Comparison of ENCODE assay signal across 26 cellular contexts in genomic region chr6:159086033-159086618, GRCh38. TPM values are rescaled to one million over a fixed set of nuclear protein-coding genes. Genes with fewer than 3 reads are reported as not detected.
DNase-seq lines count a peak whose midpoint lies in the region; ATAC-seq and TF ChIP-seq lines count a peak whose summit lies in the region.
"Had no signal": no experiment of that assay in that cellular context is flagged by ENCODE, and none has a peak within 500 bp of the region (broad histone marks: within the 10 kb centered on the region; RNA-seq: fewer than 3 reads in every experiment).

No MANE protein-coding gene starts in this region.

- H4K20me1 ChIP-seq in DND-41 (ENCODE audit: insufficient read depth, low read length), result no peaks in the 10 kb centered on the region

- no peak overlapping the region for H3K27ac Mint-ChIP-seq in activated T-helper 17 cell treated with anti-CD3 and anti-CD28 coated beads, Interleukin-2, amount 50 U/mL, for 72 hours
- peak overlapping the region in 1 of 9 donors; percentile 45 for H3K27ac Mint-ChIP-seq in naive thymus-derived CD4-positive, alpha-beta T cell
- H3K27ac Mint-ChIP-seq: HFFc6; nephron progenitor cell; T-helper 2 cell treated with Interferon-gamma antibody and Interleukin-4, amounts not matched to agents 5 μg/mL and 100 μg/mL, for 36 hours had no signal

- no peak overlapping the region for H3K4me2 ChIP-seq in DND-41 (ENCODE audit: insufficient read depth, low read length)
- H3K4me2 ChIP-seq: SK-N-SH had no signal

- H3K4me1 ChIP-seq in DND-41 (ENCODE audit: insufficient read depth, low read length), result no peaks in the 10 kb centered on the region
- H3K4me1 ChIP-seq in naive thymus-derived CD4-positive, alpha-beta T cell (ENCODE audit: control insufficient read depth in 2 of 2, insufficient read depth in 2 of 2, low read length in 2 of 2), result no peaks in the 10 kb centered on the region
- H3K4me1 ChIP-seq: body of pancreas, thyroid gland had no signal

- H3K27ac ChIP-seq in DND-41 (ENCODE audit: low read length), result no peak overlapping the region
- no peak overlapping the region for H3K27ac ChIP-seq in naive thymus-derived CD4-positive, alpha-beta T cell (ENCODE audit: low read depth, low read length)
- H3K27ac ChIP-seq: body of pancreas, esophagus squamous epithelium, ovary, spleen, thyroid gland had no signal

- no peaks in the 10 kb centered on the region for H3K9me3 ChIP-seq in DND-41 (ENCODE audit: insufficient read depth, low read length, severe bottlenecking)
- H3K9me3 ChIP-seq in naive thymus-derived CD4-positive, alpha-beta T cell (ENCODE audit: control insufficient read depth in 2 of 3, low read length in 3 of 3), result no peaks in the 10 kb centered on the region
- H3K9me3 ChIP-seq: body of pancreas, esophagus squamous epithelium, ovary, SK-N-SH, spleen, thyroid gland had no signal

- H3K36me3 ChIP-seq in DND-41 (ENCODE audit: insufficient read depth, low read length), result no peaks in the 10 kb centered on the region
- no peaks in the 10 kb centered on the region for H3K36me3 ChIP-seq in naive thymus-derived CD4-positive, alpha-beta T cell (ENCODE audit: control insufficient read depth in 2 of 3, insufficient read depth in 3 of 3, low read length in 3 of 3)
- H3K36me3 ChIP-seq: esophagus squamous epithelium, ovary, spleen, thyroid gland had no signal

- no peak for DNase-seq in DND-41
- peak; percentile 55 for DNase-seq in OCI-M1 (lab: John Stamatoyannopoulos, UW)
- peak; percentile 47 for DNase-seq in myocyte (ENCODE audit: low read depth)
- DNase-seq in cardiac septum (ENCODE audit: low spot score), result no peak
- no peak for DNase-seq in G401 (ENCODE audit: low spot score)
- no peak for DNase-seq in naive thymus-derived CD4-positive, alpha-beta T cell
- DNase-seq: activated CD4-positive, alpha-beta memory T cell treated with anti-CD3 and anti-CD28 coated beads for 36 hours; activated CD4-positive, CD25-positive, alpha-beta regulatory T cell; body of pancreas; esophagus squamous epithelium; HFFc6; left ventricle myocardium superior; NCI-H2081; NCI-H82; nephron progenitor cell; ovary; SK-N-SH; spleen; stimulated activated CD4-positive, alpha-beta T cell treated with anti-CD3 and anti-CD28 coated beads, Interleukin-4, amount 100 ng/mL, for 1 hour; stimulated activated naive CD4-positive, alpha-beta T cell; thyroid gland had no signal

- TF ChIP-seq CTCF in DND-41 (IDR thresholded peaks at IDR 0.05; ENCODE audit: borderline replicate concordance, extremely low read depth, low read length, poor library complexity, severe bottlenecking), result no peak

- H3K9me3 Mint-ChIP-seq in activated T-helper 17 cell treated with anti-CD3 and anti-CD28 coated beads, Interleukin-2, amount 50 U/mL, for 72 hours, result no peaks in the 10 kb centered on the region
- peaks cover 0 to 2% (median 0%) of the 10 kb centered on the region in 11 donors for H3K9me3 Mint-ChIP-seq in naive thymus-derived CD4-positive, alpha-beta T cell
- H3K9me3 Mint-ChIP-seq: activated CD4-positive, alpha-beta memory T cell treated with anti-CD3 and anti-CD28 coated beads for 36 hours; HFFc6; nephron progenitor cell; T-helper 2 cell treated with Interferon-gamma antibody and Interleukin-4, amounts not matched to agents 5 μg/mL and 100 μg/mL, for 36 hours had no signal

- no peaks in the 10 kb centered on the region for H3K27me3 Mint-ChIP-seq in activated T-helper 17 cell treated with anti-CD3 and anti-CD28 coated beads, Interleukin-2, amount 50 U/mL, for 72 hours
- peaks cover 0 to 5% (median 0%) of the 10 kb centered on the region in 5 donors for H3K27me3 Mint-ChIP-seq in naive thymus-derived CD4-positive, alpha-beta T cell
- H3K27me3 Mint-ChIP-seq: activated CD4-positive, alpha-beta memory T cell treated with anti-CD3 and anti-CD28 coated beads for 36 hours had no signal

- no peaks in the 10 kb centered on the region for H3K27me3 ChIP-seq in DND-41 (ENCODE audit: insufficient read depth, low read length, poor library complexity)
- H3K27me3 ChIP-seq in naive thymus-derived CD4-positive, alpha-beta T cell (ENCODE audit: control insufficient read depth in 2 of 2, insufficient read depth in 2 of 2, low read length in 2 of 2), result no peaks in the 10 kb centered on the region
- H3K27me3 ChIP-seq: body of pancreas, esophagus squamous epithelium, ovary, spleen, thyroid gland had no signal

- POLR2A ChIA-PET in naive thymus-derived CD4-positive, alpha-beta T cell (lab: Charles Lee), result interaction anchor here (1.4 to 1.7 kb wide), 2 partner anchors 8 to 41 kb away, joined by 3 to 7 read pairs; partner anchors contain the start of gene TAGAP

- no peak overlapping the region for H3K4me3 Mint-ChIP-seq in activated T-helper 17 cell treated with anti-CD3 and anti-CD28 coated beads, Interleukin-2, amount 50 U/mL, for 72 hours
- no peak overlapping the region for H3K4me3 Mint-ChIP-seq in naive thymus-derived CD4-positive, alpha-beta T cell
- H3K4me3 Mint-ChIP-seq: activated CD4-positive, alpha-beta memory T cell treated with anti-CD3 and anti-CD28 coated beads for 36 hours; HFFc6; nephron progenitor cell; T-helper 2 cell treated with Interferon-gamma antibody and Interleukin-4, amounts not matched to agents 5 μg/mL and 100 μg/mL, for 36 hours had no signal

- in situ Hi-C loops in G401 (cut with HindIII; ENCODE audit: low sequenced_read_pairs), result no loop called here

- H3K9ac ChIP-seq in DND-41 (ENCODE audit: low read depth, low read length), result no peak overlapping the region
- H3K9ac ChIP-seq: SK-N-SH had no signal

- no peaks in the 10 kb centered on the region for H3K36me3 Mint-ChIP-seq in activated T-helper 17 cell treated with anti-CD3 and anti-CD28 coated beads, Interleukin-2, amount 50 U/mL, for 72 hours (ENCODE audit: low read depth)
- peaks cover 0 to 17% (median 0%) of the 10 kb centered on the region in 5 donors for H3K36me3 Mint-ChIP-seq in naive thymus-derived CD4-positive, alpha-beta T cell

- peak overlapping the region; percentile 30 for H2AFZ ChIP-seq in DND-41 (ENCODE audit: low read depth, low read length)

- CTCF ChIA-PET in naive thymus-derived CD4-positive, alpha-beta T cell (lab: Charles Lee), result no interaction called here

- no peaks in the 10 kb centered on the region for H3K79me2 ChIP-seq in DND-41 (ENCODE audit: insufficient read depth, low read length)

- H3K4me1 Mint-ChIP-seq in activated T-helper 17 cell treated with anti-CD3 and anti-CD28 coated beads, Interleukin-2, amount 50 U/mL, for 72 hours, result peaks cover 13% of the 10 kb centered on the region
- H3K4me1 Mint-ChIP-seq in naive thymus-derived CD4-positive, alpha-beta T cell, result peaks cover 0 to 5% (median 2%) of the 10 kb centered on the region in 7 donors

- H3K4me3 ChIP-seq in DND-41 (ENCODE audit: low read depth in 1 of 2, low read length in 2 of 2), result no peak overlapping the region
- H3K4me3 ChIP-seq in naive thymus-derived CD4-positive, alpha-beta T cell (ENCODE audit: low read length), result no peak overlapping the region
- H3K4me3 ChIP-seq: body of pancreas, esophagus squamous epithelium, ovary, spleen, thyroid gland had no signal

- intact Hi-C loops in cardiac septum (cut with DNase I), result no loop called here
- intact Hi-C loops in naive thymus-derived CD4-positive, alpha-beta T cell (cut with micrococcal nuclease), result no loop called here

- ATAC-seq in DND-41 (ENCODE audit: insufficient read depth, low read depth) (no peak), GM21423 (IDR thresholded peaks at IDR 0.05; ENCODE audit: unreplicated experiment) (no peak)
- ATAC-seq in activated T-helper 17 cell treated with anti-CD3 and anti-CD28 coated beads, Interleukin-2, amount 50 U/mL, for 72 hours (replicated peaks), result peak; percentile 53
- no peak for ATAC-seq in naive thymus-derived CD4-positive, alpha-beta T cell
- ATAC-seq: body of pancreas, left ventricle myocardium superior had no signal

RNA-seq across cellular contexts. Expression of gene TAGAP, which starts 41.3 kb away (rescaled TPM):
- 10 to 100 TPM; 11.7 to 80.7 TPM for total RNA-seq in activated T-helper 17 cell treated with anti-CD3 and anti-CD28 coated beads, Interleukin-2, amount 50 U/mL, for 72 hours
- 0.05 and 0.10 TPM in 2 replicates for total RNA-seq in myocyte
- 0.16 TPM for polyA plus RNA-seq in myocyte (2012)
- 0.75 TPM for total RNA-seq in cardiac septum
- 0.58 TPM in 1 of 2 replicates, not detected in the other for total RNA-seq in G401 (2014; rRNA removed; shearing (Covaris generic))
- 100 to 1,000 TPM in 2 of 5 experiments, 10 to 100 TPM in 3; 53.5 to 222 (median 84.0) TPM for total RNA-seq in naive thymus-derived CD4-positive, alpha-beta T cell
- polyA plus RNA-seq in naive thymus-derived CD4-positive, alpha-beta T cell, result 100 to 1,000 TPM; 151 to 210 TPM
- total RNA-seq: HFFc6, MCF 10A had no signal
- polyA plus RNA-seq: AG04450, SK-N-SH had no signal

Comparison
In these comparisons a context has a peak if more than half of its experiments do, and no peak if none do; other contexts are left out.
1. DNase-seq: peak in OCI-M1 (single experiment) and myocyte (single experiment); none in DND-41 (single experiment), cardiac septum (single experiment), G401 (single experiment) and naive thymus-derived CD4-positive, alpha-beta T cell (0 of 9).